In genomic region chr10:11197266-11197712, GRCh38 we compare ENCODE assay signal across 7 cellular contexts.
A peak's percentile ranks its signal among the peaks of the same experiment; 100 is the strongest.
DNase-seq lines count a peak whose midpoint lies in the region; ATAC-seq and TF ChIP-seq lines count a peak whose summit lies in the region.

No MANE protein-coding gene starts in this region.

- H3K27ac ChIP-seq in left ventricle myocardium inferior (replicated peaks) = peak overlapping the region; percentile 53

- peak overlapping the region; percentile 15; the same call in 1 of the 2 replicates for H3K4me3 Mint-ChIP-seq in HFFc6

- peaks cover 7% of the 10 kb centered on the region; the same call in 1 of the 2 replicates for H3K36me3 Mint-ChIP-seq in HFFc6 (ENCODE audit: low read depth)

- in situ Hi-C loops in G401 (cut with HindIII; ENCODE audit: low sequenced_read_pairs) = no loop called here

- ATAC-seq in GM18870 (IDR thresholded peaks at IDR 0.05; ENCODE audit: unreplicated experiment) = peak; percentile 80

- peaks cover 8% of the 10 kb centered on the region for H3K36me3 ChIP-seq in left ventricle myocardium inferior

- H3K9me3 Mint-ChIP-seq in HFFc6 = peaks cover 24% of the 10 kb centered on the region

- peaks cover 86% of the 10 kb centered on the region for H3K4me1 ChIP-seq in left ventricle myocardium inferior

- no peaks in the 10 kb centered on the region; the same call in 1 of the 2 replicates for H3K4me1 Mint-ChIP-seq in HFFc6 (ENCODE audit: low read depth)

- DNase-seq in HFFc6 = no peak
- peak; percentile 65 for DNase-seq in NCI-H146 (lab: John Stamatoyannopoulos, UW)
- peak; percentile 52 for DNase-seq in left ventricle myocardium inferior
- DNase-seq in G401 (ENCODE audit: low spot score) = no peak
- no peak for DNase-seq in SHP77 treated with DMSO at 0.1 percent for 48 hours (lab: John Stamatoyannopoulos, UW)
- DNase-seq in stimulated activated naive CD4-positive, alpha-beta T cell (lab: John Stamatoyannopoulos, UW) = no peak

- H3K27me3 Mint-ChIP-seq in HFFc6 (ENCODE audit: insufficient read depth) = peaks cover 1% of the 10 kb centered on the region; the same call in 1 of the 2 replicates

- TF ChIP-seq CTCF in HFFc6 (IDR thresholded peaks at IDR 0.05) = no peak
- TF ChIP-seq CTCF in left ventricle myocardium inferior (IDR thresholded peaks at IDR 0.05; ENCODE audit: borderline replicate concordance) = no peak

- H3K4me3 ChIP-seq in left ventricle myocardium inferior = peak overlapping the region; percentile 2

- no peaks in the 10 kb centered on the region for H3K27me3 ChIP-seq in left ventricle myocardium inferior (ENCODE audit: low read depth)

- H3K9me3 ChIP-seq in left ventricle myocardium inferior (replicated peaks) = peaks cover 8% of the 10 kb centered on the region

- intact Hi-C loops in left ventricle myocardium inferior (cut with micrococcal nuclease) = no loop called here

- H3K27ac Mint-ChIP-seq in HFFc6 = no peak overlapping the region

Comparison
In these comparisons a context has a peak if more than half of its experiments do, and no peak if none do; other contexts are left out.
1. DNase-seq: peak in NCI-H146 (single experiment) and left ventricle myocardium inferior (single experiment); none in HFFc6 (single experiment), G401 (single experiment), SHP77 treated with DMSO at 0.1 percent for 48 hours (single experiment) and stimulated activated naive CD4-positive, alpha-beta T cell (0 of 6).